Comparison of ENCODE assay signal across 10 cellular contexts in genomic region chr19:43316591-43317319, GRCh38. TPM values are rescaled to one million over a fixed set of nuclear protein-coding genes. Genes with fewer than 3 reads are reported as not detected.
DNase-seq lines count a peak whose midpoint lies in the region; ATAC-seq and TF ChIP-seq lines count a peak whose summit lies in the region.
"Had no signal": no experiment of that assay in that cellular context is flagged by ENCODE, and none has a peak within 500 bp of the region (broad histone marks: within the 10 kb centered on the region; RNA-seq: fewer than 3 reads in every experiment).

No MANE protein-coding gene starts in this region.

- DNase-seq in COLO668 (lab: John Stamatoyannopoulos, UW; ENCODE audit: unreplicated experiment): peak; percentile 14
- DNase-seq in HS-27A (ENCODE audit: low read depth): peak; percentile 38
- peak; percentile 90 for DNase-seq in islet precursor cell
- no peak for DNase-seq in NOMO-1 treated with DMSO at 0.1 percent for 48 hours (lab: John Stamatoyannopoulos, UW; ENCODE audit: unreplicated experiment)
- DNase-seq in mesenteric fat pad (ENCODE audit: low spot score): no peak
- no peak for DNase-seq in GM10266 (ENCODE audit: extremely low spot score)
- DNase-seq: activated CD4-positive, alpha-beta T cell treated with anti-CD3 and anti-CD28 coated beads, Interleukin-2, amount 50 U/mL, for 48 hours; occipital lobe had no signal

- ATAC-seq in SK-N-SH treated with all-trans-retinoic acid at 6 μM for 48 hours (peak; percentile 100), GM21423 (IDR thresholded peaks at IDR 0.05; ENCODE audit: unreplicated experiment) (no peak)

- TF ChIP-seq CTCF in GM10266 (IDR thresholded peaks at IDR 0.05; ENCODE audit: control insufficient read depth, insufficient read depth, low read depth, missing control alignments): no peak

TF ChIP-seq in SK-N-SH treated with all-trans-retinoic acid at 6 μM for 48 hours, 23 proteins besides CTCF, POLR2A, EP300 and RAD21:
- no peak for TF ChIP-seq CSRNP3 (CRISPR knock-in tag; IDR thresholded peaks at IDR 0.05)
- no peak for TF ChIP-seq TOX (CRISPR knock-in tag; IDR thresholded peaks at IDR 0.05; ENCODE audit: borderline replicate concordance)
- no peak for TF ChIP-seq PATZ1 (CRISPR knock-in tag; IDR thresholded peaks at IDR 0.05; ENCODE audit: borderline replicate concordance)
- TF ChIP-seq TCF4 (CRISPR knock-in tag; IDR thresholded peaks at IDR 0.05; ENCODE audit: borderline replicate concordance): no peak
- TF ChIP-seq ISL1 (CRISPR knock-in tag; IDR thresholded peaks at IDR 0.05): no peak
- TF ChIP-seq SNAI2 (CRISPR knock-in tag; IDR thresholded peaks at IDR 0.05): no peak
- TF ChIP-seq ZFP30 (CRISPR knock-in tag; IDR thresholded peaks at IDR 0.05): no peak
- no peak for TF ChIP-seq ZNF8 (CRISPR knock-in tag; IDR thresholded peaks at IDR 0.05)
- no peak for TF ChIP-seq GLIS3 (CRISPR knock-in tag; IDR thresholded peaks at IDR 0.05)
- TF ChIP-seq, protein P1, sequence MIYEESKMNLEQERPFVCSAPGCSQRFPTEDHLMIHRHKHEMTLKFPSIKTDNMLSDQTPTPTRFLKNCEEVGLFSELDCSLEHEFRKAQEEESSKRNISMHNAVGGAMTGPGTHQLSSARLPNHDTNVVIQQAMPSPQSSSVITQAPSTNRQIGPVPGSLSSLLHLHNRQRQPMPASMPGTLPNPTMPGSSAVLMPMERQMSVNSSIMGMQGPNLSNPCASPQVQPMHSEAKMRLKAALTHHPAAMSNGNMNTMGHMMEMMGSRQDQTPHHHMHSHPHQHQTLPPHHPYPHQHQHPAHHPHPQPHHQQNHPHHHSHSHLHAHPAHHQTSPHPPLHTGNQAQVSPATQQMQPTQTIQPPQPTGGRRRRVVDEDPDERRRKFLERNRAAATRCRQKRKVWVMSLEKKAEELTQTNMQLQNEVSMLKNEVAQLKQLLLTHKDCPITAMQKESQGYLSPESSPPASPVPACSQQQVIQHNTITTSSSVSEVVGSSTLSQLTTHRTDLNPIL (CRISPR knock-in tag; IDR thresholded peaks at IDR 0.05; ENCODE audit: low read depth): no peak
- TF ChIP-seq RARB (CRISPR knock-in tag; IDR thresholded peaks at IDR 0.05): no peak
- TF ChIP-seq ZFP3 (CRISPR knock-in tag; IDR thresholded peaks at IDR 0.05): no peak
- no peak for TF ChIP-seq BACH2 (CRISPR knock-in tag; IDR thresholded peaks at IDR 0.05; ENCODE audit: borderline replicate concordance)
- no peak for TF ChIP-seq ZNF70 (CRISPR knock-in tag; IDR thresholded peaks at IDR 0.05)

RNA-seq across cellular contexts. Expression of gene CD177, which starts 36.7 kb away (rescaled TPM):
- total RNA-seq in mesenteric fat pad: 14.2 TPM

RNA-seq across cellular contexts. Expression of gene PSG9, which starts 47.4 kb away (rescaled TPM):
- not detected for total RNA-seq in mesenteric fat pad
- total RNA-seq: occipital lobe had no signal

Comparison
In these comparisons a context has a peak if more than half of its experiments do, and no peak if none do; other contexts are left out.
1. DNase-seq: peak in COLO668 (single experiment), HS-27A (single experiment) and islet precursor cell (single experiment); none in NOMO-1 treated with DMSO at 0.1 percent for 48 hours (single experiment), mesenteric fat pad (single experiment) and GM10266 (single experiment).